1 cellular context compared by ENCODE assay signal in the genomic region with DNA sequence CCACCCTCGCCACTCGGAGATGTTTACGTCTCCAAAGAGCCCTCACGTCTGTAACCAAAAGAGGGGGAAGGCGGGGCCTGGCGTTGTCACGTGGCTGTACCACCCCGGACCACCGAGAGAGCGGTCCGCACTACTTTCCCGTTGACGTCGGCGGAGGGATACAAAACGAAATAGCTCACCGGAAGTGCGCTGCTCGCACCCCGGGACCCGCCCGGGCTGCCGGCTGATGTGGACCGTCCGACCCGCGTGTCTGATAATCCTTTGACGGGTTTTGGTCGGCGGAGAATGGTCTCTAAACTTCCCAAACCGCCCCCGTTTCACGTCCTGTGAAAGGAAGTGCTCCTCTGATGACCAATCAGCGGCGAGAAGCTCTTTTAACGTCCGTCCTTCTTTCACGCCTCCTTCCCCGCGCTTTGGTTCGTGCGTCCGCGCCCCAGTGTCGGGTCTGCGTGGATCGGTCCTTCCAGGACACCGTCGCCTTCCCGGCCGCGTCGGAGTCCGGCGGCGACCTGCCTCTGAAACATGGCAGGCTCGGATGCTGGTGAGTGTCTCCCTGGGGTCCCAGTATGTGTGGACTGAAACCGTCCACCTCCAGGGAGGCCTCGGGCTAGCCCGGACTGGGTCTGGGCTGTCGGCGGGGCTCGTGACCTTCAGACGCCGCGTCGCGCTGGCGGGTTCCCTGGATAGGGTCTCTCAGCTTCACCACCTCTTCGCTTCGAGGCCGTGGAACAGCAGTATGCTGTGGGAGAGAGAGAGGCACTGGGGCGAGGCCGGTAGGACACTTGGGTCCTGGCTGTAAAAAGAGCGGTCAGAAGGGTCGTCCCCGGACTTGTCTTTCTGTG.
TF ChIP-seq lines count a peak whose summit lies in the region.

A gene with protein sequence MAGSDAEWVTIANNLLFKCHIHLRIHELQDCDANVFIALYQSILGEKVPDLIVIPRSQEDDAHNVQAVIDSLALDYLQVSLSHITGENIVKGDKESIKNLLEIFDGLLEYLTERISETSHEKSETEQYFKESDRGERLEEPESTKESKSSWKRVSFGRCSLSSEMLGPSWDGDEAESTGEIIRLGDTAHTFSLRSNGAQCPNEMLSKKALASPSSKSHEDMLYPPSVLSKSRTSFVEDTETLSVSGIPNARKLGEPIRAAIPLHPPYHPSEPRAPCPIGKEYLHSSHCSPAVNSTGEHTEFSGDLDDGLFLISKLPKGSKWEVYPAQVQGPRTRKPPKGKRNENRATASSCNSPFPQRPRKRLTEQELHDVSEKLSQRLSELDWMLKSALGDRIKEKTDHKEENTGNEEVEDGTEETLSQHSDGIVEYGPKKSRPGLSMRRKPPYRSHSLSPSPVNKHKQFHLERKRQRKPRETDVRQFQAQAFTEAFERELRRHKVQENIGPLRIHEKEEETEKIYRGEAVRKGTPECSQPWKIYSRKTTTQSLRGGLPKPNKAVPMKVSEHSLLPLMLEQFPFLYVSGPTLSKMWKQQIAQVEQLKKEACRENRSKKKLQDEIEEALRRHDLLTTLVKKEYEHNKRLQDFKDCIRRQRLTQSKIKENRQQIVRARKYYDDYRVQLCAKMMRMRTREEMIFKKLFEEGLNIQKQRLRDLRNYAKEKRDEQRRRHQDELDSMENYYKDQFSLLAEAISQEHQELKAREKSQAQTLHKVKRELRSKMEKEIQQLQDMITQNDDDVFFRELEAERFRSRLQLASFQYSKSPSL (plus strand): TSS at position 402 of the 842 bp plus-strand sequence. CDS start 121 bp downstream, at position 523.

TF ChIP-seq in K562, 482 proteins besides CTCF, POLR2A, EP300 and RAD21 (continued from another document and continues in another):
- TF ChIP-seq, protein P1, sequence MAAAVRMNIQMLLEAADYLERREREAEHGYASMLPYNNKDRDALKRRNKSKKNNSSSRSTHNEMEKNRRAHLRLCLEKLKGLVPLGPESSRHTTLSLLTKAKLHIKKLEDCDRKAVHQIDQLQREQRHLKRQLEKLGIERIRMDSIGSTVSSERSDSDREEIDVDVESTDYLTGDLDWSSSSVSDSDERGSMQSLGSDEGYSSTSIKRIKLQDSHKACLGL (CRISPR knock-in tag; IDR thresholded peaks at IDR 0.05; ENCODE audit: borderline replicate concordance, poor library complexity, severe bottlenecking): peak; percentile 23
- TF ChIP-seq, protein P2, sequence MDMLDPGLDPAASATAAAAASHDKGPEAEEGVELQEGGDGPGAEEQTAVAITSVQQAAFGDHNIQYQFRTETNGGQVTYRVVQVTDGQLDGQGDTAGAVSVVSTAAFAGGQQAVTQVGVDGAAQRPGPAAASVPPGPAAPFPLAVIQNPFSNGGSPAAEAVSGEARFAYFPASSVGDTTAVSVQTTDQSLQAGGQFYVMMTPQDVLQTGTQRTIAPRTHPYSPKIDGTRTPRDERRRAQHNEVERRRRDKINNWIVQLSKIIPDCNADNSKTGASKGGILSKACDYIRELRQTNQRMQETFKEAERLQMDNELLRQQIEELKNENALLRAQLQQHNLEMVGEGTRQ (CRISPR knock-in tag; IDR thresholded peaks at IDR 0.05): peak; percentile 92
- TF ChIP-seq NCOR1 (IDR thresholded peaks at IDR 0.05) (peak; percentile 33; the same call in 1 of the 2 replicates), PHF8 (IDR thresholded peaks at IDR 0.05; ENCODE audit: borderline replicate concordance, low read length) (peak; percentile 77), HDAC2 (IDR thresholded peaks at IDR 0.05) (peak; percentile 80), FOXK2 (conservative IDR thresholded peaks at IDR 0.05 in 1 of 2, IDR thresholded peaks at IDR 0.05 in 1 of 2; ENCODE audit: low read depth in 2 of 2) (peak; percentile 84 to 92), PTRF (tag; IDR thresholded peaks at IDR 0.05) (no peak), HSF4 (CRISPR knock-in tag; IDR thresholded peaks at IDR 0.05; ENCODE audit: borderline replicate concordance) (no peak), ZNF79 (CRISPR knock-in tag; IDR thresholded peaks at IDR 0.05; ENCODE audit: low read depth) (no peak), ZC3H4 (CRISPR knock-in tag; IDR thresholded peaks at IDR 0.05; ENCODE audit: borderline replicate concordance) (peak; percentile 54; the same call in 1 of the 2 replicates), NBN (IDR thresholded peaks at IDR 0.05; ENCODE audit: low read depth) (peak; percentile 89), ZNF584 (CRISPR knock-in tag; IDR thresholded peaks at IDR 0.05; ENCODE audit: low read depth) (peak; percentile 76; the same call in 1 of the 2 replicates), RBM39 (optimal IDR thresholded peaks at IDR 0.05; ENCODE audit: low read depth, low read length) (peak; percentile 29), HMGN3 (IDR thresholded peaks at IDR 0.05; ENCODE audit: borderline replicate concordance, extremely low read depth, insufficient read length, low read depth, low read length) (peak; percentile 48), SIN3A (IDR thresholded peaks at IDR 0.05; ENCODE audit: borderline replicate concordance in 2 of 2, control insufficient read depth in 1 of 2, low read depth in 2 of 2, low read length in 2 of 2) (peak; percentile 24 to 91; a peak in 2 of 4 replicates), CREM (IDR thresholded peaks at IDR 0.05; ENCODE audit: low read depth) (peak; percentile 90), SUPT5H (IDR thresholded peaks at IDR 0.05) (peak; percentile 84), BCL6 (CRISPR knock-in tag; IDR thresholded peaks at IDR 0.05) (no peak), ETV5 (CRISPR knock-in tag; IDR thresholded peaks at IDR 0.05; ENCODE audit: low read depth) (peak; percentile 97), MEF2A (IDR thresholded peaks at IDR 0.05; ENCODE audit: control insufficient read depth, low read depth, low read length) (peak; percentile 61; the same call in 1 of the 2 replicates), KDM4B (IDR thresholded peaks at IDR 0.05; ENCODE audit: borderline replicate concordance in 2 of 2, low read depth in 1 of 2) (peak in 1 of 2 experiments; percentile 5; a peak in 1 of 4 replicates), ZNF124 (CRISPR knock-in tag; IDR thresholded peaks at IDR 0.05) (no peak), ZNF175 (CRISPR knock-in tag; IDR thresholded peaks at IDR 0.05; ENCODE audit: low read depth) (peak; percentile 39; the same call in 1 of the 2 replicates), TAF9B (IDR thresholded peaks at IDR 0.05; ENCODE audit: partially characterized antibody) (peak; percentile 50), RBM22 (IDR thresholded peaks at IDR 0.05; ENCODE audit: low read depth, low read length, poor library complexity, severe bottlenecking) (peak; percentile 53), MEF2D (tag; conservative IDR thresholded peaks at IDR 0.05; ENCODE audit: low read depth) (peak; percentile 62), CEBPG (CRISPR knock-in tag; IDR thresholded peaks at IDR 0.05) (no peak), CEBPG (tag; conservative IDR thresholded peaks at IDR 0.05 in 1 of 2, IDR thresholded peaks at IDR 0.05 in 1 of 2) (peak in 1 of 2 experiments; percentile 6; a peak in 2 of 4 replicates)
- TF ChIP-seq, protein P3, sequence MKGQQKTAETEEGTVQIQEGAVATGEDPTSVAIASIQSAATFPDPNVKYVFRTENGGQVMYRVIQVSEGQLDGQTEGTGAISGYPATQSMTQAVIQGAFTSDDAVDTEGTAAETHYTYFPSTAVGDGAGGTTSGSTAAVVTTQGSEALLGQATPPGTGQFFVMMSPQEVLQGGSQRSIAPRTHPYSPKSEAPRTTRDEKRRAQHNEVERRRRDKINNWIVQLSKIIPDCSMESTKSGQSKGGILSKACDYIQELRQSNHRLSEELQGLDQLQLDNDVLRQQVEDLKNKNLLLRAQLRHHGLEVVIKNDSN (CRISPR knock-in tag; IDR thresholded peaks at IDR 0.05): peak; percentile 94
- TF ChIP-seq, protein P4, sequence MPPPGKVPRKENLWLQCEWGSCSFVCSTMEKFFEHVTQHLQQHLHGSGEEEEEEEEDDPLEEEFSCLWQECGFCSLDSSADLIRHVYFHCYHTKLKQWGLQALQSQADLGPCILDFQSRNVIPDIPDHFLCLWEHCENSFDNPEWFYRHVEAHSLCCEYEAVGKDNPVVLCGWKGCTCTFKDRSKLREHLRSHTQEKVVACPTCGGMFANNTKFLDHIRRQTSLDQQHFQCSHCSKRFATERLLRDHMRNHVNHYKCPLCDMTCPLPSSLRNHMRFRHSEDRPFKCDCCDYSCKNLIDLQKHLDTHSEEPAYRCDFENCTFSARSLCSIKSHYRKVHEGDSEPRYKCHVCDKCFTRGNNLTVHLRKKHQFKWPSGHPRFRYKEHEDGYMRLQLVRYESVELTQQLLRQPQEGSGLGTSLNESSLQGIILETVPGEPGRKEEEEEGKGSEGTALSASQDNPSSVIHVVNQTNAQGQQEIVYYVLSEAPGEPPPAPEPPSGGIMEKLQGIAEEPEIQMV (tag; conservative IDR thresholded peaks at IDR 0.05; ENCODE audit: low read depth): peak; percentile 100
- TF ChIP-seq, protein P5, sequence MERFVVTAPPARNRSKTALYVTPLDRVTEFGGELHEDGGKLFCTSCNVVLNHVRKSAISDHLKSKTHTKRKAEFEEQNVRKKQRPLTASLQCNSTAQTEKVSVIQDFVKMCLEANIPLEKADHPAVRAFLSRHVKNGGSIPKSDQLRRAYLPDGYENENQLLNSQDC (CRISPR knock-in tag; IDR thresholded peaks at IDR 0.05): no peak
- TF ChIP-seq, protein P6, sequence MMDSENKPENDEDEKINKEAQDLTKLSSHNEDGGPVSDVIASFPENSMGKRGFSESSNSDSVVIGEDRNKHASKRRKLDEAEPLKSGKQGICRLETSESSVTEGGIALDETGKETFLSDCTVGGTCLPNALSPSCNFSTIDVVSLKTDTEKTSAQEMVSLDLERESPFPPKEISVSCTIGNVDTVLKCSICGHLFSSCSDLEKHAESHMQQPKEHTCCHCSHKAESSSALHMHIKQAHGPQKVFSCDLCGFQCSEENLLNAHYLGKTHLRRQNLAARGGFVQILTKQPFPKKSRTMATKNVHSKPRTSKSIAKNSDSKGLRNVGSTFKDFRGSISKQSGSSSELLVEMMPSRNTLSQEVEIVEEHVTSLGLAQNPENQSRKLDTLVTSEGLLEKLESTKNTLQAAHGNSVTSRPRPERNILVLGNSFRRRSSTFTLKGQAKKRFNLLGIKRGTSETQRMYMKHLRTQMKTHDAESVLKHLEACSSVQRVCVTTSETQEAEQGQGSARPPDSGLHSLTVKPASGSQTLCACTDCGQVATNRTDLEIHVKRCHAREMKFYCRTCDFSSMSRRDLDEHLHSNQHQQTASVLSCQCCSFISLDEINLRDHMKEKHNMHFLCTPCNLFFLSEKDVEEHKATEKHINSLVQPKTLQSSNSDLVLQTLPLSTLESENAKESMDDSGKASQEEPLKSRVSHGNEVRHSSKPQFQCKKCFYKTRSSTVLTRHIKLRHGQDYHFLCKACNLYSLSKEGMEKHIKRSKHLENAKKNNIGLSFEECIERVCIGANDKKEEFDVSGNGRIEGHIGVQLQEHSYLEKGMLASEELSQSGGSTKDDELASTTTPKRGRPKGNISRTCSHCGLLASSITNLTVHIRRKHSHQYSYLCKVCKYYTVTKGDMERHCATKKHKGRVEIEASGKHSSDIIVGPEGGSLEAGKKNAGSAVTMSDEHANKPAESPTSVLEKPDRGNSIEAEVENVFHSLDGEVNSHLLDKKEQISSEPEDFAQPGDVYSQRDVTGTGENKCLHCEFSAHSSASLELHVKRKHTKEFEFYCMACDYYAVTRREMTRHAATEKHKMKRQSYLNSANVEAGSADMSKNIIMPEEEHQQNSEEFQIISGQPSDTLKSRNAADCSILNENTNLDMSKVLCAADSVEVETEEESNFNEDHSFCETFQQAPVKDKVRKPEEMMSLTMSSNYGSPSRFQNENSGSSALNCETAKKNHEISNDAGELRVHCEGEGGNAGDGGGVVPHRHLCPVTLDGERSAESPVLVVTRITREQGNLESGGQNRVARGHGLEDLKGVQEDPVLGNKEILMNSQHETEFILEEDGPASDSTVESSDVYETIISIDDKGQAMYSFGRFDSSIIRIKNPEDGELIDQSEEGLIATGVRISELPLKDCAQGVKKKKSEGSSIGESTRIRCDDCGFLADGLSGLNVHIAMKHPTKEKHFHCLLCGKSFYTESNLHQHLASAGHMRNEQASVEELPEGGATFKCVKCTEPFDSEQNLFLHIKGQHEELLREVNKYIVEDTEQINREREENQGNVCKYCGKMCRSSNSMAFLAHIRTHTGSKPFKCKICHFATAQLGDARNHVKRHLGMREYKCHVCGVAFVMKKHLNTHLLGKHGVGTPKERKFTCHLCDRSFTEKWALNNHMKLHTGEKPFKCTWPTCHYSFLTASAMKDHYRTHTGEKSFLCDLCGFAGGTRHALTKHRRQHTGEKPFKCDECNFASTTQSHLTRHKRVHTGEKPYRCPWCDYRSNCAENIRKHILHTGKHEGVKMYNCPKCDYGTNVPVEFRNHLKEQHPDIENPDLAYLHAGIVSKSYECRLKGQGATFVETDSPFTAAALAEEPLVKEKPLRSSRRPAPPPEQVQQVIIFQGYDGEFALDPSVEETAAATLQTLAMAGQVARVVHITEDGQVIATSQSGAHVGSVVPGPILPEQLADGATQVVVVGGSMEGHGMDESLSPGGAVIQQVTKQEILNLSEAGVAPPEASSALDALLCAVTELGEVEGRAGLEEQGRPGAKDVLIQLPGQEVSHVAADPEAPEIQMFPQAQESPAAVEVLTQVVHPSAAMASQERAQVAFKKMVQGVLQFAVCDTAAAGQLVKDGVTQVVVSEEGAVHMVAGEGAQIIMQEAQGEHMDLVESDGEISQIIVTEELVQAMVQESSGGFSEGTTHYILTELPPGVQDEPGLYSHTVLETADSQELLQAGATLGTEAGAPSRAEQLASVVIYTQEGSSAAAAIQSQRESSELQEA (IDR thresholded peaks at IDR 0.05; ENCODE audit: low read depth): peak; percentile 91
- TF ChIP-seq, protein P7, sequence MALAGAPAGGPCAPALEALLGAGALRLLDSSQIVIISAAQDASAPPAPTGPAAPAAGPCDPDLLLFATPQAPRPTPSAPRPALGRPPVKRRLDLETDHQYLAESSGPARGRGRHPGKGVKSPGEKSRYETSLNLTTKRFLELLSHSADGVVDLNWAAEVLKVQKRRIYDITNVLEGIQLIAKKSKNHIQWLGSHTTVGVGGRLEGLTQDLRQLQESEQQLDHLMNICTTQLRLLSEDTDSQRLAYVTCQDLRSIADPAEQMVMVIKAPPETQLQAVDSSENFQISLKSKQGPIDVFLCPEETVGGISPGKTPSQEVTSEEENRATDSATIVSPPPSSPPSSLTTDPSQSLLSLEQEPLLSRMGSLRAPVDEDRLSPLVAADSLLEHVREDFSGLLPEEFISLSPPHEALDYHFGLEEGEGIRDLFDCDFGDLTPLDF (CRISPR knock-in tag; IDR thresholded peaks at IDR 0.05): peak; percentile 53; the same call in 1 of the 2 replicates
- TF ChIP-seq, protein P8, sequence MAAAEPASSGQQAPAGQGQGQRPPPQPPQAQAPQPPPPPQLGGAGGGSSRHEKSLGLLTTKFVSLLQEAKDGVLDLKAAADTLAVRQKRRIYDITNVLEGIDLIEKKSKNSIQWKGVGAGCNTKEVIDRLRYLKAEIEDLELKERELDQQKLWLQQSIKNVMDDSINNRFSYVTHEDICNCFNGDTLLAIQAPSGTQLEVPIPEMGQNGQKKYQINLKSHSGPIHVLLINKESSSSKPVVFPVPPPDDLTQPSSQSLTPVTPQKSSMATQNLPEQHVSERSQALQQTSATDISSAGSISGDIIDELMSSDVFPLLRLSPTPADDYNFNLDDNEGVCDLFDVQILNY (CRISPR knock-in tag; IDR thresholded peaks at IDR 0.05): 0 out of 2 replicates have a peak, but pooled peaks have one; percentile 46
- TF ChIP-seq, protein P9, sequence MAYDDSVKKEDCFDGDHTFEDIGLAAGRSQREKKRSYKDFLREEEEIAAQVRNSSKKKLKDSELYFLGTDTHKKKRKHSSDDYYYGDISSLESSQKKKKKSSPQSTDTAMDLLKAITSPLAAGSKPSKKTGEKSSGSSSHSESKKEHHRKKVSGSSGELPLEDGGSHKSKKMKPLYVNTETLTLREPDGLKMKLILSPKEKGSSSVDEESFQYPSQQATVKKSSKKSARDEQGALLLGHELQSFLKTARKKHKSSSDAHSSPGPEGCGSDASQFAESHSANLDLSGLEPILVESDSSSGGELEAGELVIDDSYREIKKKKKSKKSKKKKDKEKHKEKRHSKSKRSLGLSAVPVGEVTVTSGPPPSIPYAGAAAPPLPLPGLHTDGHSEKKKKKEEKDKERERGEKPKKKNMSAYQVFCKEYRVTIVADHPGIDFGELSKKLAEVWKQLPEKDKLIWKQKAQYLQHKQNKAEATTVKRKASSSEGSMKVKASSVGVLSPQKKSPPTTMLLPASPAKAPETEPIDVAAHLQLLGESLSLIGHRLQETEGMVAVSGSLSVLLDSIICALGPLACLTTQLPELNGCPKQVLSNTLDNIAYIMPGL (CRISPR knock-in tag; IDR thresholded peaks at IDR 0.05): peak; percentile 89; the same call in 1 of the 2 replicates
